ENCODE assay signal across 10 cellular contexts in genomic region chrX:47247206-47247998, GRCh38. TPM values are rescaled to one million over a fixed set of nuclear protein-coding genes. Genes with fewer than 3 reads are reported as not detected.
A peak's percentile ranks its signal among the peaks of the same experiment; 100 is the strongest.
DNase-seq lines count a peak whose midpoint lies in the region; ATAC-seq, FAIRE-seq and TF ChIP-seq lines count a peak whose summit lies in the region.
"Had no signal": no experiment of that assay in that cellular context is flagged by ENCODE, and none has a peak within 500 bp of the region (broad histone marks: within the 10 kb centered on the region; RNA-seq: fewer than 3 reads in every experiment).

No MANE protein-coding gene starts in this region.

- H3K4me3 ChIP-seq in mesenchymal stem cell (ENCODE audit: insufficient read depth in 1 of 2, low read depth in 1 of 2, low read length in 2 of 2), result no peak overlapping the region
- no peak overlapping the region for H3K4me3 ChIP-seq in psoas muscle
- no peak overlapping the region for H3K4me3 ChIP-seq in SJCRH30
- H3K4me3 ChIP-seq: stomach had no signal

- H3K27me3 ChIP-seq in CD4-positive, alpha-beta T cell (ENCODE audit: control insufficient read depth, insufficient read depth, low read length), result no peaks in the 10 kb centered on the region
- H3K27me3 ChIP-seq in mesenchymal stem cell (ENCODE audit: control insufficient read depth in 1 of 2, insufficient read depth in 1 of 2, low read length in 2 of 2) (peaks cover 0 to 52% of the 10 kb centered on the region in 2 experiments), psoas muscle (ENCODE audit: insufficient read depth in 3 of 3, low read length in 2 of 3) (peaks cover 0 to 4% (median 0%) of the 10 kb centered on the region in 3 donors), SJCRH30 (no peaks in the 10 kb centered on the region)

- no peak overlapping the region for H2BK12ac ChIP-seq in mesenchymal stem cell (ENCODE audit: low read length in 2 of 2)

- H4K8ac ChIP-seq in mesenchymal stem cell (ENCODE audit: low read length), result no peak overlapping the region

- H3K4me2 ChIP-seq in mesenchymal stem cell (ENCODE audit: low read length, poor library complexity, severe bottlenecking), result no peak overlapping the region

- no peak overlapping the region for H3K14ac ChIP-seq in mesenchymal stem cell (ENCODE audit: low read length in 2 of 2)

- peaks cover 31% of the 10 kb centered on the region for H3K36me3 Mint-ChIP-seq in CD4-positive, alpha-beta T cell (ENCODE audit: low read depth)
- no peaks in the 10 kb centered on the region for H3K36me3 Mint-ChIP-seq in activated naive CD4-positive, alpha-beta T cell treated with anti-CD3 and anti-CD28 coated beads, Interleukin-2, amount 50 U/mL, for 72 hours

- no peak overlapping the region for H4K91ac ChIP-seq in mesenchymal stem cell (ENCODE audit: low read length)

- no peaks in the 10 kb centered on the region for H3K27me3 Mint-ChIP-seq in CD4-positive, alpha-beta T cell

- intact Hi-C loops in CD4-positive, alpha-beta T cell (cut with DNase I, micrococcal nuclease), result no loop called here
- intact Hi-C loops in psoas muscle (cut with DNase I), result no loop called here

- H3K4me1 ChIP-seq in mesenchymal stem cell (ENCODE audit: control insufficient read depth, insufficient read depth, low read depth, low read length) (no peaks in the 10 kb centered on the region), psoas muscle (no peaks in the 10 kb centered on the region), SJCRH30 (no peaks in the 10 kb centered on the region)
- H3K4me1 ChIP-seq: stomach had no signal

- no peak for TF ChIP-seq CTCF in CD4-positive, alpha-beta T cell (IDR thresholded peaks at IDR 0.05)
- no peak for TF ChIP-seq CTCF in psoas muscle (IDR thresholded peaks at IDR 0.05)

- no peak for TF ChIP-seq POLR2A in H54 (IDR thresholded peaks at IDR 0.05; ENCODE audit: low read depth, low read length)

- H3K79me1 ChIP-seq in mesenchymal stem cell (replicated peaks; ENCODE audit: low read length, poor library complexity, severe bottlenecking), result peaks cover 5% of the 10 kb centered on the region

- no peak for FAIRE-seq in H54 (lab: Jason Lieb, UNC)

- H3K27ac Mint-ChIP-seq in CD4-positive, alpha-beta T cell, result peak overlapping the region; percentile 33
- H3K27ac Mint-ChIP-seq in activated naive CD4-positive, alpha-beta T cell treated with anti-CD3 and anti-CD28 coated beads, Interleukin-2, amount 50 U/mL, for 72 hours, result peak overlapping the region in 1 of 2 donors; percentile 55

- no peaks in the 10 kb centered on the region for H3K9me3 Mint-ChIP-seq in CD4-positive, alpha-beta T cell
- no peaks in the 10 kb centered on the region for H3K9me3 Mint-ChIP-seq in activated naive CD4-positive, alpha-beta T cell treated with anti-CD3 and anti-CD28 coated beads, Interleukin-2, amount 50 U/mL, for 72 hours

- H3K4me3 Mint-ChIP-seq in CD4-positive, alpha-beta T cell, result no peak overlapping the region

- H3K36me3 ChIP-seq in mesenchymal stem cell (ENCODE audit: control insufficient read depth in 1 of 2, insufficient read depth in 2 of 2, low read depth in 1 of 2, low read length in 2 of 2) (peaks cover 50 to 52% of the 10 kb centered on the region in 2 experiments), psoas muscle (ENCODE audit: insufficient read depth in 1 of 2, low read depth in 1 of 2) (peaks cover 0 to 55% of the 10 kb centered on the region in 2 donors), SJCRH30 (no peaks in the 10 kb centered on the region)

- POLR2A ChIA-PET in CD4-positive, alpha-beta T cell (lab: Charles Lee), result interaction anchor here (0.6 kb wide), 1 partner anchor 28 kb away, joined by 3 read pairs; no protein-coding TSS in a partner anchor

- WGBS in mesenchymal stem cell, result 87% methylated on average over 20 of the region's 23 CpGs
- WGBS in psoas muscle, 3 donors, result 74 to 82% (median 82%) methylated on average over 17 to 23 of the region's 23 CpGs

- no peak overlapping the region for H3K9ac ChIP-seq in mesenchymal stem cell (ENCODE audit: low read length)

- H2AFZ ChIP-seq in mesenchymal stem cell (ENCODE audit: low read depth, low read length), result no peak overlapping the region

- H2BK120ac ChIP-seq in mesenchymal stem cell (ENCODE audit: low read depth, low read length), result no peak overlapping the region

- H3K4ac ChIP-seq in mesenchymal stem cell (ENCODE audit: low read depth in 1 of 2, low read length in 2 of 2), result no peak overlapping the region

- no peak overlapping the region for H2AK5ac ChIP-seq in mesenchymal stem cell (ENCODE audit: low read length, severe bottlenecking)

- CTCF ChIA-PET in CD4-positive, alpha-beta T cell (lab: Charles Lee), result interaction anchor here (0.6 kb wide), 1 partner anchor 12 kb away, joined by 4 read pairs; no protein-coding TSS in a partner anchor

- no peak overlapping the region for H3K18ac ChIP-seq in mesenchymal stem cell (ENCODE audit: low read depth in 1 of 2, low read length in 2 of 2)

- H3K23ac ChIP-seq in mesenchymal stem cell (ENCODE audit: low read length in 2 of 2), result no peak overlapping the region

- no peak overlapping the region for H2BK15ac ChIP-seq in mesenchymal stem cell (ENCODE audit: low read depth, poor library complexity, severe bottlenecking)

- no peaks in the 10 kb centered on the region for H3K9me3 ChIP-seq in CD4-positive, alpha-beta T cell (ENCODE audit: control insufficient read depth, low read length)
- H3K9me3 ChIP-seq in mesenchymal stem cell (ENCODE audit: control insufficient read depth, low read length) (no peaks in the 10 kb centered on the region), psoas muscle (no peaks in the 10 kb centered on the region), SJCRH30 (replicated peaks) (no peaks in the 10 kb centered on the region)

- DNase-seq in CD4-positive, alpha-beta T cell, result no peak
- DNase-seq in H54 (ENCODE audit: insufficient read length, low spot score), result peak; percentile 27
- no peak for DNase-seq in activated naive CD4-positive, alpha-beta T cell treated with anti-CD3 and anti-CD28 coated beads, Interleukin-2, amount 50 U/mL, for 72 hours (ENCODE audit: low spot score in 2 of 2)
- peak; percentile 16 for DNase-seq in mesenchymal stem cell
- no peak for DNase-seq in cortex of kidney (lab: John Stamatoyannopoulos, UW)
- DNase-seq in effector CD4-positive, alpha-beta T cell, result no peak
- no peak for DNase-seq in psoas muscle
- DNase-seq in SJCRH30, result no peak
- DNase-seq: NCI-H1930, stomach had no signal

- H3K4me1 Mint-ChIP-seq in CD4-positive, alpha-beta T cell (ENCODE audit: low read depth), result no peaks in the 10 kb centered on the region

- no peak overlapping the region for H2BK5ac ChIP-seq in mesenchymal stem cell (ENCODE audit: low read depth, low read length, poor library complexity, severe bottlenecking)

- no peak for ATAC-seq in CD4-positive, alpha-beta T cell (ENCODE audit: poor library complexity)
- ATAC-seq in activated naive CD4-positive, alpha-beta T cell treated with anti-CD3 and anti-CD28 coated beads, Interleukin-2, amount 50 U/mL, for 72 hours, result peak; percentile 31 to 68
- no peak for ATAC-seq in psoas muscle

- no peak overlapping the region for H3K27ac ChIP-seq in CD4-positive, alpha-beta T cell (ENCODE audit: low read depth, low read length)
- no peak overlapping the region for H3K27ac ChIP-seq in mesenchymal stem cell (ENCODE audit: low read length, poor library complexity, severe bottlenecking)
- no peak overlapping the region for H3K27ac ChIP-seq in psoas muscle
- H3K27ac ChIP-seq in SJCRH30, result no peak overlapping the region
- H3K27ac ChIP-seq: stomach had no signal

RNA-seq across cellular contexts. Expression of gene USP11, which starts 14.6 kb away (rescaled TPM):
- 10 to 100 TPM; 62.6 to 66.2 TPM for total RNA-seq in CD4-positive, alpha-beta T cell
- 10 to 100 TPM; 14.5 to 22.2 TPM for total RNA-seq in activated naive CD4-positive, alpha-beta T cell treated with anti-CD3 and anti-CD28 coated beads, Interleukin-2, amount 50 U/mL, for 72 hours
- polyA plus RNA-seq in mesenchymal stem cell (2013, experiment 1 of 2), result 33.1 TPM
- 33.0 TPM for polyA plus RNA-seq in mesenchymal stem cell (2013, experiment 2 of 2)
- total RNA-seq in psoas muscle, result 10 to 100 TPM; 30.7 to 50.7 (median 35.6) TPM
- 10 to 100 TPM; 16.1 to 21.4 (median 21.1) TPM for polyA plus RNA-seq in psoas muscle
- total RNA-seq in SJCRH30 (2014; rRNA removed; shearing (Covaris generic)), result 51.0 and 53.4 TPM in 2 replicates

RNA-seq across cellular contexts. Expression of gene CDK16, which starts 28.9 kb away (rescaled TPM):
- 100 to 1,000 TPM; 182 to 190 TPM for total RNA-seq in CD4-positive, alpha-beta T cell
- 10 to 100 TPM; 69.5 to 95.8 TPM for total RNA-seq in activated naive CD4-positive, alpha-beta T cell treated with anti-CD3 and anti-CD28 coated beads, Interleukin-2, amount 50 U/mL, for 72 hours
- polyA plus RNA-seq in mesenchymal stem cell (2013, experiment 1 of 2), result 82.5 TPM
- 79.5 TPM for polyA plus RNA-seq in mesenchymal stem cell (2013, experiment 2 of 2)
- total RNA-seq in psoas muscle, result 100 to 1,000 TPM; 150 to 192 (median 160) TPM
- polyA plus RNA-seq in psoas muscle, result 100 to 1,000 TPM; 104 to 124 (median 118) TPM
- 68.5 and 71.8 TPM in 2 replicates for total RNA-seq in SJCRH30 (2014; rRNA removed; shearing (Covaris generic))

RNA-seq across cellular contexts. Expression of gene UBA1, which starts 53.8 kb away (rescaled TPM):
- total RNA-seq in CD4-positive, alpha-beta T cell, result 10 to 100 TPM; 70.0 to 72.1 TPM
- 100 to 1,000 TPM; 236 to 259 TPM for total RNA-seq in activated naive CD4-positive, alpha-beta T cell treated with anti-CD3 and anti-CD28 coated beads, Interleukin-2, amount 50 U/mL, for 72 hours
- polyA plus RNA-seq in mesenchymal stem cell (2013, experiment 1 of 2), result 135 TPM
- polyA plus RNA-seq in mesenchymal stem cell (2013, experiment 2 of 2), result 128 TPM
- 100 to 1,000 TPM; 145 to 230 (median 187) TPM for total RNA-seq in psoas muscle
- 100 to 1,000 TPM in 2 of 3 donors, 10 to 100 TPM in 1; 96.2 to 120 (median 115) TPM for polyA plus RNA-seq in psoas muscle
- total RNA-seq in SJCRH30 (2014; rRNA removed; shearing (Covaris generic)), result 152 and 158 TPM in 2 replicates

Comparison
In these comparisons a context has a peak if more than half of its experiments do, and no peak if none do; other contexts are left out.
1. ATAC-seq: peak in activated naive CD4-positive, alpha-beta T cell treated with anti-CD3 and anti-CD28 coated beads, Interleukin-2, amount 50 U/mL, for 72 hours (2 of 2); none in CD4-positive, alpha-beta T cell (single experiment) and psoas muscle (0 of 4).
2. DNase-seq: peak in H54 (single experiment) and mesenchymal stem cell (single experiment); none in CD4-positive, alpha-beta T cell (0 of 10), activated naive CD4-positive, alpha-beta T cell treated with anti-CD3 and anti-CD28 coated beads, Interleukin-2, amount 50 U/mL, for 72 hours (0 of 2), cortex of kidney (single experiment), effector CD4-positive, alpha-beta T cell (single experiment), psoas muscle (0 of 2) and SJCRH30 (0 of 2).